Comparison of ENCODE assay signal across 8 cellular contexts in genomic region chr2:121080013-121080772, GRCh38.
DNase-seq lines count a peak whose midpoint lies in the region; ATAC-seq, FAIRE-seq and TF ChIP-seq lines count a peak whose summit lies in the region.

No MANE protein-coding gene starts in this region.

- no peak overlapping the region for H3K4me2 ChIP-seq in PC-9

- H3K27me3 ChIP-seq in PC-9 (ENCODE audit: insufficient read depth, low read depth) (0 out of 2 replicates have a peak, but pooled peaks cover 5% of the 10 kb centered on the region), gastrocnemius medialis (peaks cover 10 to 12% (median 10%) of the 10 kb centered on the region in 3 donors)

- no peak for FAIRE-seq in D721Med (lab: Jason Lieb, UNC)

- H3K9me3 ChIP-seq in PC-9 (ENCODE audit: insufficient read depth, low read depth): no peaks in the 10 kb centered on the region
- H3K9me3 ChIP-seq in gastrocnemius medialis: no peaks in the 10 kb centered on the region

- H3K9me2 ChIP-seq in PC-9 (ENCODE audit: insufficient read depth): no peaks in the 10 kb centered on the region

- no peak overlapping the region for H3K4me3 Mint-ChIP-seq in activated naive CD8-positive, alpha-beta T cell treated with anti-CD3 and anti-CD28 coated beads, Interleukin-2, amount 10 ng/mL, durations not matched to agents 7 days and 5 days

- H3K36me3 ChIP-seq in PC-9 (ENCODE audit: low read depth) (no peaks in the 10 kb centered on the region), gastrocnemius medialis (no peaks in the 10 kb centered on the region)

- intact Hi-C loops in PC-9 (cut with micrococcal nuclease; ENCODE audit: unreplicated experiment): loop anchor here (1.0 to 10.0 kb wide), 2 partner anchors 385 to 1375 kb away; no protein-coding TSS in a partner anchor
- intact Hi-C loops in left ventricle myocardium superior (cut with micrococcal nuclease): loop anchor here (2.0 kb wide), 1 partner anchor 387 kb away; no protein-coding TSS in a partner anchor
- intact Hi-C loops in gastrocnemius medialis (cut with DNase I; ENCODE audit: low total_unique reads): loop anchor here (1.0 kb wide), 1 partner anchor 385 kb away; no protein-coding TSS in a partner anchor

- H3K27ac Mint-ChIP-seq in activated naive CD8-positive, alpha-beta T cell treated with anti-CD3 and anti-CD28 coated beads, Interleukin-2, amount 10 ng/mL, durations not matched to agents 7 days and 5 days: no peak overlapping the region

- peak; percentile 49 for ATAC-seq in HG03354 (IDR thresholded peaks at IDR 0.05; ENCODE audit: poor library complexity, severe bottlenecking, unreplicated experiment)
- no peak for ATAC-seq in activated naive CD8-positive, alpha-beta T cell treated with anti-CD3 and anti-CD28 coated beads, Interleukin-2, amount 10 ng/mL, durations not matched to agents 7 days and 5 days (ENCODE audit: low read depth)
- peak; percentile 52 for ATAC-seq in left ventricle myocardium superior
- peak; percentile 37 to 68 for ATAC-seq in gastrocnemius medialis
- ATAC-seq in HG02870 (IDR thresholded peaks at IDR 0.05; ENCODE audit: unreplicated experiment): no peak
- ATAC-seq in GM18498 (IDR thresholded peaks at IDR 0.05; ENCODE audit: unreplicated experiment): no peak

- in situ Hi-C loops in gastrocnemius medialis (cut with MboI; ENCODE audit: low sequenced_read_pairs in 4 of 4): loop anchor here in 1 of 4 donors (5.0 to 25.0 kb wide), 3 partner anchors 282 to 743 kb away; partner anchors contain the start of gene INHBB

- CTCF ChIA-PET in PC-9 (lab: Charles Lee): interaction anchor here (0.6 to 1.0 kb wide), 8 partner anchors 9 to 1228 kb away, joined by 3 to 6 read pairs (median 3); no protein-coding TSS in a partner anchor

- H4K20me1 ChIP-seq in PC-9 (ENCODE audit: insufficient read depth): no peaks in the 10 kb centered on the region; the same call in 1 of the 2 replicates

- peaks cover 5% of the 10 kb centered on the region for H3K4me1 Mint-ChIP-seq in activated naive CD8-positive, alpha-beta T cell treated with anti-CD3 and anti-CD28 coated beads, Interleukin-2, amount 10 ng/mL, durations not matched to agents 7 days and 5 days

- no TSS peak for BruUV-seq in PC-9 (replicated peaks; lab: Mats Ljungman, UMichigan)

- H3K36me3 Mint-ChIP-seq in activated naive CD8-positive, alpha-beta T cell treated with anti-CD3 and anti-CD28 coated beads, Interleukin-2, amount 10 ng/mL, durations not matched to agents 7 days and 5 days: no peaks in the 10 kb centered on the region

- no peak overlapping the region for H2AFZ ChIP-seq in PC-9

- H3K4me1 ChIP-seq in PC-9 (replicated peaks; ENCODE audit: insufficient read depth) (peaks cover 8% of the 10 kb centered on the region; the same call in 1 of the 2 replicates), gastrocnemius medialis (no peaks in the 10 kb centered on the region)

- POLR2A ChIA-PET in PC-9 (lab: Charles Lee; ENCODE audit: unreplicated experiment): interaction anchor here (0.7 kb wide), 1 partner anchor 1077 kb away, joined by 6 read pairs; no protein-coding TSS in a partner anchor
- POLR2A ChIA-PET in activated naive CD8-positive, alpha-beta T cell treated with anti-CD3 and anti-CD28 coated beads, Interleukin-2, amount 10 ng/mL, durations not matched to agents 7 days and 5 days (lab: Charles Lee): no interaction called here

- H3K9me3 Mint-ChIP-seq in activated naive CD8-positive, alpha-beta T cell treated with anti-CD3 and anti-CD28 coated beads, Interleukin-2, amount 10 ng/mL, durations not matched to agents 7 days and 5 days: no peaks in the 10 kb centered on the region

- DNase-seq in D721Med (ENCODE audit: insufficient read length, low spot score) (peak; percentile 76), PC-9 (peak; percentile 54 to 73), left ventricle myocardium superior (no peak), gastrocnemius medialis (peak in 1 of 2 donors; percentile 29)
- DNase-seq in activated naive CD8-positive, alpha-beta T cell treated with anti-CD3 and anti-CD28 coated beads, Interleukin-2, amount 10 ng/mL, durations not matched to agents 7 days and 5 days: peak; percentile 51

- H3K27me3 Mint-ChIP-seq in activated naive CD8-positive, alpha-beta T cell treated with anti-CD3 and anti-CD28 coated beads, Interleukin-2, amount 10 ng/mL, durations not matched to agents 7 days and 5 days: peaks cover 15% of the 10 kb centered on the region

- H3K27ac ChIP-seq in PC-9: no peak overlapping the region
- H3K27ac ChIP-seq in gastrocnemius medialis: no peak overlapping the region

- H3F3A ChIP-seq in PC-9 (ENCODE audit: insufficient read depth, low read depth): peaks cover 11% of the 10 kb centered on the region; the same call in 1 of the 2 replicates

- TF ChIP-seq CTCF in D721Med (IDR thresholded peaks at IDR 0.05; ENCODE audit: insufficient read depth, missing control alignments) (peak; percentile 93), PC-9 (conservative IDR thresholded peaks at IDR 0.05) (peak; percentile 100), gastrocnemius medialis (IDR thresholded peaks at IDR 0.05 in 4 of 5, conservative IDR thresholded peaks at IDR 0.05 in 1 of 5) (peak; percentile 80 to 92 (median 91))

- H3K79me2 ChIP-seq in PC-9 (ENCODE audit: low read depth): no peaks in the 10 kb centered on the region

- TF ChIP-seq POLR2A in gastrocnemius medialis (IDR thresholded peaks at IDR 0.05): no peak

- H3K4me3 ChIP-seq in PC-9 (no peak overlapping the region), gastrocnemius medialis (no peak overlapping the region)

Comparison
In these comparisons a context has a peak if more than half of its experiments do, and no peak if none do; other contexts are left out.
1. ATAC-seq: peak in HG03354 (single experiment), left ventricle myocardium superior (single experiment) and gastrocnemius medialis (2 of 2); none in activated naive CD8-positive, alpha-beta T cell treated with anti-CD3 and anti-CD28 coated beads, Interleukin-2, amount 10 ng/mL, durations not matched to agents 7 days and 5 days (single experiment), HG02870 (single experiment) and GM18498 (single experiment).
2. Peak in every context shown above with its lines, with median percentiles within 50 percentile points of each other: CTCF ChIP-seq.